ENCODE assay signal across 1 cellular context in genomic region chr17:10058924-10059683, GRCh38.
TF ChIP-seq lines count a peak whose summit lies in the region.

No MANE protein-coding gene starts in this region.

TF ChIP-seq in GM12878, 131 proteins besides CTCF, POLR2A, EP300 and RAD21 (continued from another document):
- TF ChIP-seq EZH2 (IDR thresholded peaks at IDR 0.05; ENCODE audit: borderline replicate concordance, control insufficient read depth, low read depth, low read length): no peak
- no peak for TF ChIP-seq MYC (IDR thresholded peaks at IDR 0.05; ENCODE audit: insufficient read depth, insufficient read length, insufficient replicate concordance, low read length, severe bottlenecking)
- TF ChIP-seq BMI1 (IDR thresholded peaks at IDR 0.05; ENCODE audit: borderline replicate concordance): no peak
- TF ChIP-seq POLR2AphosphoS5 (IDR thresholded peaks at IDR 0.05; ENCODE audit: low read length): peak; percentile 66
- TF ChIP-seq TCF3 (IDR thresholded peaks at IDR 0.05; ENCODE audit: borderline replicate concordance, insufficient read depth, low read depth, low read length): no peak
- TF ChIP-seq CHD1 (IDR thresholded peaks at IDR 0.05; ENCODE audit: low read depth, low read length): no peak
